1 cellular context compared by ENCODE assay signal in the genomic region with DNA sequence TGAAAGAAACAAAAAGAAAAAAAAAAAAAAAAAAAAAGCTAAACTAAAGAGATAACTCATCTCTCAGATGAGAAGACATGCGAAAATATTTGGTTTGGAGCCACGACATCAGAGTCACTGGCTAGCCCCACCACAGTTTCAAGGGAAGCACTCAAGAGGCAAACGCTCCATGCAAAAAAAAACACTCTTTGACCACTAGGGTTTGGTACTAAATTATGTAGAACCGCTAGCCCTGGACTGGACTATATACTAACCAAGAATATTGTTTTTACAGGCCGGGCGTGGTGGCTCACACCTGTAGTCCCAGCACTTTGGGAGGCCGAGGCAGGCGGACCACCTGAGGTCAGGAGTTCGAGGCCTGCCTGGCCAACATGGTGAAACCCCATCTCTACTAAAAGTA.
TF ChIP-seq lines count a peak whose summit lies in the region.

No MANE protein-coding gene starts in this region.

TF ChIP-seq in SK-N-SH treated with all-trans-retinoic acid at 6 μM for 48 hours, 23 proteins besides CTCF, POLR2A, EP300 and RAD21:
- TF ChIP-seq, protein P1, sequence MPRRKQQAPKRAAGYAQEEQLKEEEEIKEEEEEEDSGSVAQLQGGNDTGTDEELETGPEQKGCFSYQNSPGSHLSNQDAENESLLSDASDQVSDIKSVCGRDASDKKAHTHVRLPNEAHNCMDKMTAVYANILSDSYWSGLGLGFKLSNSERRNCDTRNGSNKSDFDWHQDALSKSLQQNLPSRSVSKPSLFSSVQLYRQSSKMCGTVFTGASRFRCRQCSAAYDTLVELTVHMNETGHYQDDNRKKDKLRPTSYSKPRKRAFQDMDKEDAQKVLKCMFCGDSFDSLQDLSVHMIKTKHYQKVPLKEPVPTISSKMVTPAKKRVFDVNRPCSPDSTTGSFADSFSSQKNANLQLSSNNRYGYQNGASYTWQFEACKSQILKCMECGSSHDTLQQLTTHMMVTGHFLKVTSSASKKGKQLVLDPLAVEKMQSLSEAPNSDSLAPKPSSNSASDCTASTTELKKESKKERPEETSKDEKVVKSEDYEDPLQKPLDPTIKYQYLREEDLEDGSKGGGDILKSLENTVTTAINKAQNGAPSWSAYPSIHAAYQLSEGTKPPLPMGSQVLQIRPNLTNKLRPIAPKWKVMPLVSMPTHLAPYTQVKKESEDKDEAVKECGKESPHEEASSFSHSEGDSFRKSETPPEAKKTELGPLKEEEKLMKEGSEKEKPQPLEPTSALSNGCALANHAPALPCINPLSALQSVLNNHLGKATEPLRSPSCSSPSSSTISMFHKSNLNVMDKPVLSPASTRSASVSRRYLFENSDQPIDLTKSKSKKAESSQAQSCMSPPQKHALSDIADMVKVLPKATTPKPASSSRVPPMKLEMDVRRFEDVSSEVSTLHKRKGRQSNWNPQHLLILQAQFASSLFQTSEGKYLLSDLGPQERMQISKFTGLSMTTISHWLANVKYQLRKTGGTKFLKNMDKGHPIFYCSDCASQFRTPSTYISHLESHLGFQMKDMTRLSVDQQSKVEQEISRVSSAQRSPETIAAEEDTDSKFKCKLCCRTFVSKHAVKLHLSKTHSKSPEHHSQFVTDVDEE (CRISPR knock-in tag; IDR thresholded peaks at IDR 0.05): no peak
- no peak for TF ChIP-seq ISL1 (CRISPR knock-in tag; IDR thresholded peaks at IDR 0.05)
- TF ChIP-seq BACH2 (CRISPR knock-in tag; IDR thresholded peaks at IDR 0.05; ENCODE audit: borderline replicate concordance): no peak
- TF ChIP-seq SNAI2 (CRISPR knock-in tag; IDR thresholded peaks at IDR 0.05): no peak
- TF ChIP-seq ZFP3 (CRISPR knock-in tag; IDR thresholded peaks at IDR 0.05): no peak
- no peak for TF ChIP-seq ZNF70 (CRISPR knock-in tag; IDR thresholded peaks at IDR 0.05)
- no peak for TF ChIP-seq CSRNP3 (CRISPR knock-in tag; IDR thresholded peaks at IDR 0.05)
- no peak for TF ChIP-seq GLIS3 (CRISPR knock-in tag; IDR thresholded peaks at IDR 0.05)
- TF ChIP-seq ZNF8 (CRISPR knock-in tag; IDR thresholded peaks at IDR 0.05): no peak
- no peak for TF ChIP-seq RARB (CRISPR knock-in tag; IDR thresholded peaks at IDR 0.05)
- TF ChIP-seq ESRRG (CRISPR knock-in tag; IDR thresholded peaks at IDR 0.05): no peak
- no peak for TF ChIP-seq ZC3H10 (CRISPR knock-in tag; IDR thresholded peaks at IDR 0.05)
- TF ChIP-seq PPARA (CRISPR knock-in tag; IDR thresholded peaks at IDR 0.05; ENCODE audit: borderline replicate concordance): no peak
- TF ChIP-seq ZFP30 (CRISPR knock-in tag; IDR thresholded peaks at IDR 0.05): no peak
- TF ChIP-seq ARNTL (CRISPR knock-in tag; IDR thresholded peaks at IDR 0.05; ENCODE audit: borderline replicate concordance, low read depth): no peak
